ENCODE assay signal across 2 cellular contexts in the genomic region with DNA sequence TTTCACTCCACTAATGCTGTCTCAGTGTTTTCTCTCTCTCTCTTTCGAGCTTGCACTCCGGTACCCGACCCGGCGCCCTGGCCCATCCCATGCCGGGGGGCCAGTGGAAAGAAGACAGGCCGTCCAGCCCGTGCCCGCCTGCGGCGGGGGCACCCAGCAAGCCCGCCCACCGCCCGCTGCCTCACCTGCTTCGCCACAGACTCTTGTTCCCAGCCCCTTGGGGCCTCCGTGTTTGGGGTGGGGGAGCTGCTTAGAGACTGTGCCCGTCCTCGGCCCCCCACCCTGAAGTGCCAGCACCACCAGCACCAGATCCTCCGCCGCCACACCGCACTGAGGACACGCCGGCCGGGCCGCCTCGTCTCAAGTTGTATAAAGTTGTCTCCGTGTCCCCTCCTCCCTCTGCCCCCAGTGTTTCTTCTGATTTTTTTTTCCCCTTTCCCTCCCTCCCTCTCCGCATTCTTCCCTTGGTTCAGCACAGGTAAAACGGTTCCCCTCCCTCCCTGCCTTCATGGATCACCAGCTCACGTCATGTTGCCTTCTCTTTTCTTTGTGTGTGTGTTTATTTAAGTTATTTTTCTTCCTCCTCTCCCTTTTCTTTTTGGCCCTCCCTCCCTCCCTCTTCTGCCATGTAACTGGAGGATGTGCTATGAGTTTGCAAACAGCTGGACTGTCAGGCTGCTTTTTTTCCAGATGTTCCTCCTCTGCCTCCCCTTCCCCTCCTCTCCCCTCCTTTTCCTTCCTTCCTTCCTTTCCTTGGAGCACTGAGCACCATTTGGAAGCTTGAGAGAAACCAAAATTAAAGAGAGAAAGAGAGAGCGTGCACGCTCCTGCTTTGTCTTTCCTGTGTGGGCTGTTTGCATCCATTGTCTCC.
A peak's percentile ranks its signal among the peaks of the same experiment; 100 is the strongest.
TF ChIP-seq lines count a peak whose summit lies in the region.

No MANE protein-coding gene starts in this region.

TF ChIP-seq in HCT116, 20 proteins besides CTCF, POLR2A, EP300 and RAD21:
- TF ChIP-seq ELF1 (IDR thresholded peaks at IDR 0.05; ENCODE audit: borderline replicate concordance, low read depth) (no peak), SRF (IDR thresholded peaks at IDR 0.05; ENCODE audit: low read depth) (no peak), EZH2phosphoT487 (IDR thresholded peaks at IDR 0.05; ENCODE audit: borderline replicate concordance) (no peak), SIN3A (IDR thresholded peaks at IDR 0.05; ENCODE audit: low read depth) (0 out of 2 replicates have a peak, but pooled peaks have one; percentile 32), YY1 (IDR thresholded peaks at IDR 0.05; ENCODE audit: extremely low read depth, insufficient replicate concordance, low read depth, low read length) (no peak), EGR1 (IDR thresholded peaks at IDR 0.05; ENCODE audit: low read depth) (no peak), SP1 (IDR thresholded peaks at IDR 0.05; ENCODE audit: low read depth) (no peak)
- TF ChIP-seq, protein P1, sequence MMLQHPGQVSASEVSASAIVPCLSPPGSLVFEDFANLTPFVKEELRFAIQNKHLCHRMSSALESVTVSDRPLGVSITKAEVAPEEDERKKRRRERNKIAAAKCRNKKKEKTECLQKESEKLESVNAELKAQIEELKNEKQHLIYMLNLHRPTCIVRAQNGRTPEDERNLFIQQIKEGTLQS (IDR thresholded peaks at IDR 0.05): no peak
- TF ChIP-seq, protein P2, sequence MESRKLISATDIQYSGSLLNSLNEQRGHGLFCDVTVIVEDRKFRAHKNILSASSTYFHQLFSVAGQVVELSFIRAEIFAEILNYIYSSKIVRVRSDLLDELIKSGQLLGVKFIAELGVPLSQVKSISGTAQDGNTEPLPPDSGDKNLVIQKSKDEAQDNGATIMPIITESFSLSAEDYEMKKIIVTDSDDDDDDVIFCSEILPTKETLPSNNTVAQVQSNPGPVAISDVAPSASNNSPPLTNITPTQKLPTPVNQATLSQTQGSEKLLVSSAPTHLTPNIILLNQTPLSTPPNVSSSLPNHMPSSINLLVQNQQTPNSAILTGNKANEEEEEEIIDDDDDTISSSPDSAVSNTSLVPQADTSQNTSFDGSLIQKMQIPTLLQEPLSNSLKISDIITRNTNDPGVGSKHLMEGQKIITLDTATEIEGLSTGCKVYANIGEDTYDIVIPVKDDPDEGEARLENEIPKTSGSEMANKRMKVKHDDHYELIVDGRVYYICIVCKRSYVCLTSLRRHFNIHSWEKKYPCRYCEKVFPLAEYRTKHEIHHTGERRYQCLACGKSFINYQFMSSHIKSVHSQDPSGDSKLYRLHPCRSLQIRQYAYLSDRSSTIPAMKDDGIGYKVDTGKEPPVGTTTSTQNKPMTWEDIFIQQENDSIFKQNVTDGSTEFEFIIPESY (IDR thresholded peaks at IDR 0.05; ENCODE audit: extremely low read depth, insufficient replicate concordance, low read length): no peak

TF ChIP-seq in GM12878, 131 proteins besides CTCF, POLR2A, EP300 and RAD21:
- TF ChIP-seq POLR2AphosphoS5 (IDR thresholded peaks at IDR 0.05; ENCODE audit: low read length) (peak; percentile 21; the same call in 1 of the 2 replicates), CREB1 (IDR thresholded peaks at IDR 0.05; ENCODE audit: low read depth) (no peak), NBN (IDR thresholded peaks at IDR 0.05) (no peak)
